In genomic region chr6:53945765-53946407, GRCh38 we compare ENCODE assay signal across 2 cellular contexts.
TF ChIP-seq lines count a peak whose summit lies in the region.

No MANE protein-coding gene starts in this region.

TF ChIP-seq in IMR-90, 13 proteins besides CTCF, POLR2A, EP300 and RAD21:
- TF ChIP-seq NFE2L2 (IDR thresholded peaks at IDR 0.05; ENCODE audit: low read depth, low read length): no peak
- TF ChIP-seq MXI1 (IDR thresholded peaks at IDR 0.05; ENCODE audit: borderline replicate concordance, low read depth, low read length): no peak
- no peak for TF ChIP-seq FOS (IDR thresholded peaks at IDR 0.05; ENCODE audit: low read depth, low read length)
- TF ChIP-seq, protein P1, sequence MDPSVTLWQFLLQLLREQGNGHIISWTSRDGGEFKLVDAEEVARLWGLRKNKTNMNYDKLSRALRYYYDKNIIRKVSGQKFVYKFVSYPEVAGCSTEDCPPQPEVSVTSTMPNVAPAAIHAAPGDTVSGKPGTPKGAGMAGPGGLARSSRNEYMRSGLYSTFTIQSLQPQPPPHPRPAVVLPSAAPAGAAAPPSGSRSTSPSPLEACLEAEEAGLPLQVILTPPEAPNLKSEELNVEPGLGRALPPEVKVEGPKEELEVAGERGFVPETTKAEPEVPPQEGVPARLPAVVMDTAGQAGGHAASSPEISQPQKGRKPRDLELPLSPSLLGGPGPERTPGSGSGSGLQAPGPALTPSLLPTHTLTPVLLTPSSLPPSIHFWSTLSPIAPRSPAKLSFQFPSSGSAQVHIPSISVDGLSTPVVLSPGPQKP (IDR thresholded peaks at IDR 0.05; ENCODE audit: borderline replicate concordance, low read depth, low read length): no peak
- TF ChIP-seq CHD1 (IDR thresholded peaks at IDR 0.05; ENCODE audit: low read depth, low read length): no peak
- no peak for TF ChIP-seq RCOR1 (IDR thresholded peaks at IDR 0.05; ENCODE audit: insufficient replicate concordance, low read length)
- no peak for TF ChIP-seq CEBPB (IDR thresholded peaks at IDR 0.05; ENCODE audit: low read depth, low read length)
- TF ChIP-seq MAFK (IDR thresholded peaks at IDR 0.05; ENCODE audit: low read depth, low read length): no peak

TF ChIP-seq in HepG2, 621 proteins besides CTCF, POLR2A, EP300 and RAD21:
- TF ChIP-seq, protein P2, sequence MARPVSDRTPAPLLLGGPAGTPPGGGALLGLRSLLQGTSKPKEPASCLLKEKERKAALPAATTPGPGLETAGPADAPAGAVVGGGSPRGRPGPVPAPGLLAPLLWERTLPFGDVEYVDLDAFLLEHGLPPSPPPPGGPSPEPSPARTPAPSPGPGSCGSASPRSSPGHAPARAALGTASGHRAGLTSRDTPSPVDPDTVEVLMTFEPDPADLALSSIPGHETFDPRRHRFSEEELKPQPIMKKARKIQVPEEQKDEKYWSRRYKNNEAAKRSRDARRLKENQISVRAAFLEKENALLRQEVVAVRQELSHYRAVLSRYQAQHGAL (CRISPR knock-in tag; IDR thresholded peaks at IDR 0.05; ENCODE audit: not compliant biosample characterization): no peak
- TF ChIP-seq, protein P3, sequence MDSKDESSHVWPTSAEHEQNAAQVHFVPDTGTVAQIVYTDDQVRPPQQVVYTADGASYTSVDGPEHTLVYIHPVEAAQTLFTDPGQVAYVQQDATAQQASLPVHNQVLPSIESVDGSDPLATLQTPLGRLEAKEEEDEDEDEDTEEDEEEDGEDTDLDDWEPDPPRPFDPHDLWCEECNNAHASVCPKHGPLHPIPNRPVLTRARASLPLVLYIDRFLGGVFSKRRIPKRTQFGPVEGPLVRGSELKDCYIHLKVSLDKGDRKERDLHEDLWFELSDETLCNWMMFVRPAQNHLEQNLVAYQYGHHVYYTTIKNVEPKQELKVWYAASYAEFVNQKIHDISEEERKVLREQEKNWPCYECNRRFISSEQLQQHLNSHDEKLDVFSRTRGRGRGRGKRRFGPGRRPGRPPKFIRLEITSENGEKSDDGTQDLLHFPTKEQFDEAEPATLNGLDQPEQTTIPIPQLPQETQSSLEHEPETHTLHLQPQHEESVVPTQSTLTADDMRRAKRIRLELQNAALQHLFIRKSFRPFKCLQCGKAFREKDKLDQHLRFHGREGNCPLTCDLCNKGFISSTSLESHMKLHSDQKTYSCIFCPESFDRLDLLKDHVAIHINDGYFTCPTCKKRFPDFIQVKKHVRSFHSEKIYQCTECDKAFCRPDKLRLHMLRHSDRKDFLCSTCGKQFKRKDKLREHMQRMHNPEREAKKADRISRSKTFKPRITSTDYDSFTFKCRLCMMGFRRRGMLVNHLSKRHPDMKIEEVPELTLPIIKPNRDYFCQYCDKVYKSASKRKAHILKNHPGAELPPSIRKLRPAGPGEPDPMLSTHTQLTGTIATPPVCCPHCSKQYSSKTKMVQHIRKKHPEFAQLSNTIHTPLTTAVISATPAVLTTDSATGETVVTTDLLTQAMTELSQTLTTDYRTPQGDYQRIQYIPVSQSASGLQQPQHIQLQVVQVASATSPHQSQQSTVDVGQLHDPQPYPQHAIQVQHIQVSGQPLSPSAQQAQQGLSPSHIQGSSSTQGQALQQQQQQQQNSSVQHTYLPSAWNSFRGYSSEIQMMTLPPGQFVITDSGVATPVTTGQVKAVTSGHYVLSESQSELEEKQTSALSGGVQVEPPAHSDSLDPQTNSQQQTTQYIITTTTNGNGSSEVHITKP (CRISPR knock-in tag; IDR thresholded peaks at IDR 0.05; ENCODE audit: low read depth): no peak
- TF ChIP-seq HNF4A (CRISPR knock-in tag; IDR thresholded peaks at IDR 0.05): no peak
- no peak for TF ChIP-seq CBX5 (CRISPR knock-in tag; IDR thresholded peaks at IDR 0.05; ENCODE audit: borderline replicate concordance)
- no peak for TF ChIP-seq ZNF629 (CRISPR knock-in tag; conservative IDR thresholded peaks at IDR 0.05)
- TF ChIP-seq ZNF792 (CRISPR knock-in tag; IDR thresholded peaks at IDR 0.05): no peak
- TF ChIP-seq CBX1 (IDR thresholded peaks at IDR 0.05; ENCODE audit: low read depth): no peak
- no peak for TF ChIP-seq JARID2 (CRISPR knock-in tag; IDR thresholded peaks at IDR 0.05; ENCODE audit: insufficient replicate concordance)
- TF ChIP-seq, protein P4, sequence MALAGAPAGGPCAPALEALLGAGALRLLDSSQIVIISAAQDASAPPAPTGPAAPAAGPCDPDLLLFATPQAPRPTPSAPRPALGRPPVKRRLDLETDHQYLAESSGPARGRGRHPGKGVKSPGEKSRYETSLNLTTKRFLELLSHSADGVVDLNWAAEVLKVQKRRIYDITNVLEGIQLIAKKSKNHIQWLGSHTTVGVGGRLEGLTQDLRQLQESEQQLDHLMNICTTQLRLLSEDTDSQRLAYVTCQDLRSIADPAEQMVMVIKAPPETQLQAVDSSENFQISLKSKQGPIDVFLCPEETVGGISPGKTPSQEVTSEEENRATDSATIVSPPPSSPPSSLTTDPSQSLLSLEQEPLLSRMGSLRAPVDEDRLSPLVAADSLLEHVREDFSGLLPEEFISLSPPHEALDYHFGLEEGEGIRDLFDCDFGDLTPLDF (CRISPR knock-in tag; IDR thresholded peaks at IDR 0.05): no peak
- no peak for TF ChIP-seq ZNF460 (CRISPR knock-in tag; IDR thresholded peaks at IDR 0.05; ENCODE audit: borderline replicate concordance)
- TF ChIP-seq, protein P5, sequence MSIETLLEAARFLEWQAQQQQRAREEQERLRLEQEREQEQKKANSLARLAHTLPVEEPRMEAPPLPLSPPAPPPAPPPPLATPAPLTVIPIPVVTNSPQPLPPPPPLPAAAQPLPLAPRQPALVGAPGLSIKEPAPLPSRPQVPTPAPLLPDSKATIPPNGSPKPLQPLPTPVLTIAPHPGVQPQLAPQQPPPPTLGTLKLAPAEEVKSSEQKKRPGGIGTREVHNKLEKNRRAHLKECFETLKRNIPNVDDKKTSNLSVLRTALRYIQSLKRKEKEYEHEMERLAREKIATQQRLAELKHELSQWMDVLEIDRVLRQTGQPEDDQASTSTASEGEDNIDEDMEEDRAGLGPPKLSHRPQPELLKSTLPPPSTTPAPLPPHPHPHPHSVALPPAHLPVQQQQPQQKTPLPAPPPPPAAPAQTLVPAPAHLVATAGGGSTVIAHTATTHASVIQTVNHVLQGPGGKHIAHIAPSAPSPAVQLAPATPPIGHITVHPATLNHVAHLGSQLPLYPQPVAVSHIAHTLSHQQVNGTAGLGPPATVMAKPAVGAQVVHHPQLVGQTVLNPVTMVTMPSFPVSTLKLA (IDR thresholded peaks at IDR 0.05): no peak
- TF ChIP-seq, protein P6, sequence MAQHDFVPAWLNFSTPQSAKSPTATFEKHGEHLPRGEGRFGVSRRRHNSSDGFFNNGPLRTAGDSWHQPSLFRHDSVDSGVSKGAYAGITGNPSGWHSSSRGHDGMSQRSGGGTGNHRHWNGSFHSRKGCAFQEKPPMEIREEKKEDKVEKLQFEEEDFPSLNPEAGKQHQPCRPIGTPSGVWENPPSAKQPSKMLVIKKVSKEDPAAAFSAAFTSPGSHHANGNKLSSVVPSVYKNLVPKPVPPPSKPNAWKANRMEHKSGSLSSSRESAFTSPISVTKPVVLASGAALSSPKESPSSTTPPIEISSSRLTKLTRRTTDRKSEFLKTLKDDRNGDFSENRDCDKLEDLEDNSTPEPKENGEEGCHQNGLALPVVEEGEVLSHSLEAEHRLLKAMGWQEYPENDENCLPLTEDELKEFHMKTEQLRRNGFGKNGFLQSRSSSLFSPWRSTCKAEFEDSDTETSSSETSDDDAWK (CRISPR knock-in tag; IDR thresholded peaks at IDR 0.05): no peak
- no peak for TF ChIP-seq FOXM1 (CRISPR knock-in tag; IDR thresholded peaks at IDR 0.05)
- TF ChIP-seq ZNF563 (CRISPR knock-in tag; IDR thresholded peaks at IDR 0.05): no peak
- TF ChIP-seq, protein P7, sequence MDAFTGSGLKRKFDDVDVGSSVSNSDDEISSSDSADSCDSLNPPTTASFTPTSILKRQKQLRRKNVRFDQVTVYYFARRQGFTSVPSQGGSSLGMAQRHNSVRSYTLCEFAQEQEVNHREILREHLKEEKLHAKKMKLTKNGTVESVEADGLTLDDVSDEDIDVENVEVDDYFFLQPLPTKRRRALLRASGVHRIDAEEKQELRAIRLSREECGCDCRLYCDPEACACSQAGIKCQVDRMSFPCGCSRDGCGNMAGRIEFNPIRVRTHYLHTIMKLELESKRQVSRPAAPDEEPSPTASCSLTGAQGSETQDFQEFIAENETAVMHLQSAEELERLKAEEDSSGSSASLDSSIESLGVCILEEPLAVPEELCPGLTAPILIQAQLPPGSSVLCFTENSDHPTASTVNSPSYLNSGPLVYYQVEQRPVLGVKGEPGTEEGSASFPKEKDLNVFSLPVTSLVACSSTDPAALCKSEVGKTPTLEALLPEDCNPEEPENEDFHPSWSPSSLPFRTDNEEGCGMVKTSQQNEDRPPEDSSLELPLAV (CRISPR knock-in tag; conservative IDR thresholded peaks at IDR 0.05; ENCODE audit: low read depth): no peak
- no peak for TF ChIP-seq ZNF12 (CRISPR knock-in tag; IDR thresholded peaks at IDR 0.05)
- no peak for TF ChIP-seq ZNF230 (CRISPR knock-in tag; IDR thresholded peaks at IDR 0.05)
